7 cellular contexts compared by ENCODE assay signal in the genomic region with DNA sequence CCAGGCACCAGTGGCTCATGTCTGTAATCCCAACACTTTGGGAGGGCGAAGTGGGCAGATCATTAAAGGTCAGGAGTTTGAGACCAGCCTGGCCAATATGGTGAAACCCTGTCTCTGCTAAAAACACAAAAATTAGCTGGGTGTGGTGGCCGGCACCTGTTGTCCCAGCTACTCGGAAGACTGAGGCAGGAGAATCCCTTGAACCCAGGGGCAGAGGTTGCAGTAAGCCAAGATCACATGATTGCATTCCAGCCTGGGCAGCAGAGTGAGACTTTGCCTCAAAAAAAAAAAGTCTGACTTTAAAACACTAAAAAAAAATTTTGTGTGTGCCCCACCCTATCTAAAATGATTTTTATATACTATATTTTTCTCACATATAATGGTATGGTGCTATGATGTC.
"Had no signal": no experiment of that assay in that cellular context is flagged by ENCODE, and none has a peak within 500 bp of the region (broad histone marks: within the 10 kb centered on the region; RNA-seq: fewer than 3 reads in every experiment).

No MANE protein-coding gene starts in this region.

- FAIRE-seq: GM12878, GM12891, GM12892, GM18507, GM19239 had no signal

- ATAC-seq: GM12878 had no signal

- DNase-seq: GDM1, GF-D8 had no signal

- H3K4me3 ChIP-seq: GM12878 had no signal
